In the genomic region with DNA sequence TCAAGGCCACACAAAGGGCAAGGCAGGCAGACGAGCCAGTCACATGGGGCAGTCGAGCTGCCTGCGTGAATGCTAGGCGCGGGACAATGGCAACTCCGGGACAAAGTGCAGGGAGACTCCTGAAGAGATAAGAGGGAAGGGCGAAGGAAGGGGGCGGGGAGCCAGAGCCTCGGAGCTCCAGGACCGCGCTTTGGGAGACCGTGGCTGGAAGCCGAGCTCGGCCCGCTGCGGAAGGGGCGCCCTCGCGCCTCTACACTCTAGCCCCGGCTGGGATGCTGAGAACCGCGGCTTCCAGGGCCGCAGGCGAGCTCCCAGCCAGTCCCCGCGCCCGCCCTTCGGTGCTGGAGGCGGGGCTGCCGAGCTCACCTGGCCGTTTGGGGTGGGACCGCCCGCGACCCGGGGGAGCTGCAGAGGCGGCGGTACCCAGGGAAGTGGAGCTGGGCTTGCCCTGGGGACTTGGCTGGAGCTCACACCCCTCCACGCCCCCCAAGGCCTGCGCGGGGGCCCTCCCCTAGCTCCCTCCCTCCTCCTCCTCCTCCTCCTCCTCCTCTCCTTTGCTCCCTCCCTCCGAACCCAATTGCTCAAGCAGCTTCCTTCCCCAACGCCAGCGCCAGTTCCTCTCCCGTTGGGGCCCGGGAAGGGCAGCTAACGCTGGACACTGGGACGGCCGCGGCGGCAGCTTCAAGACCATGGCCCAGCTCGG, we compare ENCODE assay signal across 1 cellular context.
TF ChIP-seq lines count a peak whose summit lies in the region.

SOWAHD (plus strand) TSS at position 610 of the 703 bp plus-strand sequence; CDS start at position 690, 80 bp downstream.

TF ChIP-seq in GM12878, 131 proteins besides CTCF, POLR2A, EP300 and RAD21:
- TF ChIP-seq EED (IDR thresholded peaks at IDR 0.05; ENCODE audit: low read depth) (peak; percentile 21; the same call in 1 of the 2 replicates), BHLHE40 (IDR thresholded peaks at IDR 0.05; ENCODE audit: borderline replicate concordance in 1 of 2, low read depth in 2 of 2, low read length in 1 of 2) (0 out of 4 replicates have a peak, but pooled peaks of 1 of the 2 experiments have one; percentile 7), IRF3 (IDR thresholded peaks at IDR 0.05) (no peak), CBX5 (IDR thresholded peaks at IDR 0.05; ENCODE audit: low read depth) (no peak)
- TF ChIP-seq, protein P1, sequence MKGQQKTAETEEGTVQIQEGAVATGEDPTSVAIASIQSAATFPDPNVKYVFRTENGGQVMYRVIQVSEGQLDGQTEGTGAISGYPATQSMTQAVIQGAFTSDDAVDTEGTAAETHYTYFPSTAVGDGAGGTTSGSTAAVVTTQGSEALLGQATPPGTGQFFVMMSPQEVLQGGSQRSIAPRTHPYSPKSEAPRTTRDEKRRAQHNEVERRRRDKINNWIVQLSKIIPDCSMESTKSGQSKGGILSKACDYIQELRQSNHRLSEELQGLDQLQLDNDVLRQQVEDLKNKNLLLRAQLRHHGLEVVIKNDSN (IDR thresholded peaks at IDR 0.05; ENCODE audit: borderline replicate concordance, extremely low read length, insufficient read depth, low read depth, low read length): peak; percentile 5
